ENCODE assay signal across 11 cellular contexts in genomic region chr1:169511339-169512028, GRCh38. TPM values are rescaled to one million over a fixed set of nuclear protein-coding genes. Genes with fewer than 3 reads are reported as not detected.
DNase-seq lines count a peak whose midpoint lies in the region; ATAC-seq, FAIRE-seq and TF ChIP-seq lines count a peak whose summit lies in the region.
"Had no signal": no experiment of that assay in that cellular context is flagged by ENCODE, and none has a peak within 500 bp of the region (broad histone marks: within the 10 kb centered on the region; RNA-seq: fewer than 3 reads in every experiment).

No MANE protein-coding gene starts in this region.

- peak; percentile 63 for DNase-seq in AG20443 (ENCODE audit: low spot score)
- peak in 1 of 2 experiments; percentile 89 for DNase-seq in PC-9
- peak; percentile 91 to 92 for DNase-seq in fibroblast of lung (ENCODE audit: low read depth in 2 of 2)
- DNase-seq in pulmonary artery endothelial cell (ENCODE audit: low read depth, low spot score) = peak; percentile 19
- DNase-seq in small intestine = no peak
- no peak for DNase-seq in effector CD8-positive, alpha-beta T cell (lab: John Stamatoyannopoulos, UW)
- DNase-seq: DMS79, T-helper 1 cell had no signal

- BruUV-seq in PC-9 (replicated peaks; lab: Mats Ljungman, UMichigan) = no TSS peak

- H3K4me2 ChIP-seq in PC-9 = peak overlapping the region; percentile 51
- peak overlapping the region; percentile 0 for H3K4me2 ChIP-seq in fibroblast of lung (ENCODE audit: extremely low read depth, insufficient read depth, low read length)

- no peak overlapping the region for H3K9ac ChIP-seq in fibroblast of lung (ENCODE audit: insufficient read depth, low read length)

- whole genome bisulfite sequencing in small intestine, 3 donors = 62 to 77% (median 63%) methylated on average over 3 of the region's 3 CpGs

- no peak for FAIRE-seq in small intestine (lab: Jason Lieb, UNC)

- CTCF ChIA-PET in PC-9 (lab: Charles Lee) = interaction anchor here (0.5 to 0.6 kb wide), 3 partner anchors 32 to 1367 kb away, joined by 3 to 4 read pairs (median 4); no protein-coding TSS in a partner anchor

- intact Hi-C loops in PC-9 (cut with micrococcal nuclease; ENCODE audit: unreplicated experiment) = no loop called here

- peaks cover 22% of the 10 kb centered on the region for H3F3A ChIP-seq in PC-9 (ENCODE audit: insufficient read depth, low read depth)

- no peaks in the 10 kb centered on the region for H3K27me3 ChIP-seq in PC-9 (ENCODE audit: insufficient read depth, low read depth)
- no peaks in the 10 kb centered on the region for H3K27me3 ChIP-seq in fibroblast of lung (ENCODE audit: control insufficient read depth, insufficient read depth, low read length)
- no peaks in the 10 kb centered on the region for H3K27me3 ChIP-seq in small intestine (ENCODE audit: control insufficient read depth in 2 of 2, insufficient read depth in 2 of 2, low read length in 2 of 2)
- H3K27me3 ChIP-seq: neutrophil had no signal

- no peaks in the 10 kb centered on the region for H3K36me3 ChIP-seq in PC-9 (ENCODE audit: low read depth)
- H3K36me3 ChIP-seq in fibroblast of lung (ENCODE audit: control insufficient read depth, insufficient read depth, low read length) = no peaks in the 10 kb centered on the region
- H3K36me3 ChIP-seq in small intestine (ENCODE audit: control insufficient read depth in 2 of 2, insufficient read depth in 2 of 2, low read length in 2 of 2) = no peaks in the 10 kb centered on the region

- H3K9me3 ChIP-seq in PC-9 (ENCODE audit: insufficient read depth, low read depth) (0 out of 2 replicates have a peak, but pooled peaks cover 4% of the 10 kb centered on the region), fibroblast of lung (ENCODE audit: control insufficient read depth, insufficient read depth, low read depth, low read length) (no peaks in the 10 kb centered on the region), small intestine (ENCODE audit: control insufficient read depth, low read depth) (no peaks in the 10 kb centered on the region)
- H3K9me3 ChIP-seq: neutrophil had no signal

- H4K20me1 ChIP-seq in PC-9 (ENCODE audit: insufficient read depth) = no peaks in the 10 kb centered on the region
- H4K20me1 ChIP-seq in fibroblast of lung (ENCODE audit: control insufficient read depth, extremely low read depth, insufficient read depth, low read length) = no peaks in the 10 kb centered on the region

- H3K79me2 ChIP-seq in PC-9 (ENCODE audit: low read depth) = no peaks in the 10 kb centered on the region
- no peaks in the 10 kb centered on the region for H3K79me2 ChIP-seq in fibroblast of lung (ENCODE audit: control insufficient read depth, insufficient read depth, low read length)

- POLR2A ChIA-PET in PC-9 (lab: Charles Lee; ENCODE audit: unreplicated experiment) = interaction anchor here (0.7 kb wide), 1 partner anchor 1488 kb away, joined by 6 read pairs; no protein-coding TSS in a partner anchor

- H3K4me3 ChIP-seq in PC-9 = no peak overlapping the region
- no peak overlapping the region for H3K4me3 ChIP-seq in fibroblast of lung (replicated peaks in 1 of 4; ENCODE audit: control extremely low read depth in 1 of 4, insufficient read depth in 1 of 4, low read depth in 3 of 4, low read length in 4 of 4)
- H3K4me3 ChIP-seq in small intestine (ENCODE audit: low read depth in 1 of 2, low read length in 2 of 2) = no peak overlapping the region

- H3K9me2 ChIP-seq in PC-9 (ENCODE audit: insufficient read depth) = no peaks in the 10 kb centered on the region

- ATAC-seq in GM19023 (IDR thresholded peaks at IDR 0.05; ENCODE audit: unreplicated experiment) = no peak
- no peak for ATAC-seq in HG02938 (IDR thresholded peaks at IDR 0.05; ENCODE audit: unreplicated experiment)

- H3K27ac ChIP-seq in PC-9 (peak overlapping the region; percentile 81), fibroblast of lung (ENCODE audit: insufficient read depth, low read length) (no peak overlapping the region), small intestine (ENCODE audit: low read depth in 1 of 2, low read length in 1 of 2) (no peak overlapping the region)
- H3K27ac ChIP-seq: neutrophil had no signal

- H2AFZ ChIP-seq in PC-9 (no peak overlapping the region), fibroblast of lung (ENCODE audit: low read length) (no peak overlapping the region)

- TF ChIP-seq CTCF in PC-9 (conservative IDR thresholded peaks at IDR 0.05) (no peak), fibroblast of lung (conservative IDR thresholded peaks at IDR 0.05 in 1 of 2, IDR thresholded peaks at IDR 0.05 in 1 of 2; ENCODE audit: low read depth in 1 of 2, low read length in 2 of 2) (no peak)

- H3K4me1 ChIP-seq in PC-9 (replicated peaks; ENCODE audit: insufficient read depth) (peaks cover 30% of the 10 kb centered on the region), fibroblast of lung (ENCODE audit: control insufficient read depth, extremely low read depth, insufficient read depth, low read length) (peaks cover 5% of the 10 kb centered on the region), small intestine (ENCODE audit: control insufficient read depth in 2 of 2, insufficient read depth in 1 of 2, low read depth in 1 of 2, low read length in 1 of 2) (peaks cover 0 to 5% of the 10 kb centered on the region in 2 donors)

RNA-seq across cellular contexts. Expression of gene SLC19A2, which starts 25.7 kb away (rescaled TPM):
- total RNA-seq in PC-9 (2021) (3.9 and 4.9 TPM in 2 replicates), fibroblast of lung (8.5 and 8.9 TPM in 2 replicates), pulmonary artery endothelial cell (8.8 and 11.2 TPM in 2 replicates)
- polyA plus RNA-seq in fibroblast of lung (4.5 and 5.2 TPM in 2 replicates), small intestine (10 to 100 TPM in 1 of 3 donors, 1 to 10 TPM in 2; 1.9 to 13.4 (median 5.1) TPM)
- polyA plus RNA-seq in fibroblast of lung (2012) = 2.4 and 2.6 TPM in 2 replicates
- 0.71 and 5.7 TPM in 2 replicates for polyA minus RNA-seq in fibroblast of lung (ENCODE audit: low replicate concordance)

Comparison
In these comparisons a context has a peak if more than half of its experiments do, and no peak if none do; other contexts are left out.
1. DNase-seq: peak in AG20443 (single experiment), fibroblast of lung (2 of 2) and pulmonary artery endothelial cell (single experiment); none in small intestine (single experiment) and effector CD8-positive, alpha-beta T cell (single experiment).